Comparison of ENCODE assay signal across 15 cellular contexts in genomic region chr16:25038239-25038954, GRCh38. TPM values are rescaled to one million over a fixed set of nuclear protein-coding genes. Genes with fewer than 3 reads are reported as not detected.
A peak's percentile ranks its signal among the peaks of the same experiment; 100 is the strongest.
DNase-seq lines count a peak whose midpoint lies in the region; ATAC-seq, FAIRE-seq and TF ChIP-seq lines count a peak whose summit lies in the region.
"Had no signal": no experiment of that assay in that cellular context is flagged by ENCODE, and none has a peak within 500 bp of the region (broad histone marks: within the 10 kb centered on the region; RNA-seq: fewer than 3 reads in every experiment).

No MANE protein-coding gene starts in this region.

- FAIRE-seq in D721Med (lab: Jason Lieb, UNC): no peak

- intact Hi-C loops in OCI-LY7 (cut with micrococcal nuclease; ENCODE audit: unreplicated experiment) (no loop called here), transverse colon (cut with DNase I; ENCODE audit: low total_unique reads) (no loop called here)

- H3K9me2 ChIP-seq in OCI-LY7 (ENCODE audit: insufficient read depth, low read length): no peaks in the 10 kb centered on the region

- H3K4me1 ChIP-seq in OCI-LY7 (ENCODE audit: insufficient read depth, low read length, poor library complexity, severe bottlenecking): peaks cover 33% of the 10 kb centered on the region
- H3K4me1 ChIP-seq in transverse colon: peaks cover 0 to 3% (median 0%) of the 10 kb centered on the region in 4 donors
- H3K4me1 ChIP-seq: prostate gland had no signal

- CTCF ChIA-PET in OCI-LY7 (lab: Charles Lee; ENCODE audit: unreplicated experiment): interaction anchor here (0.6 kb wide), 1 partner anchor 12 kb away, joined by 3 read pairs; no protein-coding TSS in a partner anchor

- no peaks in the 10 kb centered on the region for H3K27me3 ChIP-seq in transverse colon
- H3K27me3 ChIP-seq: thyroid gland had no signal

- H2AFZ ChIP-seq in OCI-LY7 (ENCODE audit: low read length): no peak overlapping the region

- H3K9me3 ChIP-seq in OCI-LY7 (ENCODE audit: low read length) (no peaks in the 10 kb centered on the region), transverse colon (no peaks in the 10 kb centered on the region)
- H3K9me3 ChIP-seq: prostate gland, thyroid gland had no signal

- WGBS in transverse colon (ENCODE audit: low coverage in 1 of 2), 2 donors: 71 to 92% methylated on average over 2 to 7 of the region's 7 CpGs

- ATAC-seq in GM18498 (IDR thresholded peaks at IDR 0.05; ENCODE audit: unreplicated experiment): peak; percentile 67
- ATAC-seq in GM21381 (IDR thresholded peaks at IDR 0.05; ENCODE audit: unreplicated experiment): peak; percentile 63
- ATAC-seq in HG02885 (IDR thresholded peaks at IDR 0.05; ENCODE audit: poor library complexity, unreplicated experiment): peak; percentile 67

- TF ChIP-seq CTCF in OCI-LY7 (conservative IDR thresholded peaks at IDR 0.05; ENCODE audit: low read length): no peak
- TF ChIP-seq CTCF in transverse colon (IDR thresholded peaks at IDR 0.05): no peak
- TF ChIP-seq CTCF in D721Med (IDR thresholded peaks at IDR 0.05; ENCODE audit: insufficient read depth, missing control alignments): no peak

- DNase-seq in OCI-LY7 (ENCODE audit: low spot score): peak; percentile 45
- no peak for DNase-seq in T1000 (lab: John Stamatoyannopoulos, UW)
- no peak for DNase-seq in transverse colon
- no peak for DNase-seq in HPDE6-E6E7 (ENCODE audit: extremely low spot score)
- no peak for DNase-seq in D721Med (ENCODE audit: insufficient read length, low spot score)
- DNase-seq: activated CD4-positive, alpha-beta T cell treated with anti-CD3 and anti-CD28 coated beads, Interleukin-2, amount 50 U/mL, for 4 hours; activated effector memory CD4-positive, alpha-beta T cell treated with anti-CD3 and anti-CD28 coated beads, Interleukin-2, amount 50 U/mL, for 16 hours; hippocampal formation; NCI-H774; T-helper 2 cell; thyroid gland had no signal

- H4K20me1 ChIP-seq in OCI-LY7 (ENCODE audit: insufficient read depth, low read length): no peaks in the 10 kb centered on the region

- H3K36me3 ChIP-seq in OCI-LY7 (ENCODE audit: insufficient read depth, low read length): no peaks in the 10 kb centered on the region
- no peaks in the 10 kb centered on the region for H3K36me3 ChIP-seq in transverse colon
- H3K36me3 ChIP-seq: prostate gland, thyroid gland had no signal

- POLR2A ChIA-PET in OCI-LY7 (lab: Charles Lee): no interaction called here

- in situ Hi-C loops in transverse colon (cut with MboI; ENCODE audit: low pct_ligation_motif_present in 1 of 4, low pct_unique_long_range_greater_than_20kb in 1 of 4, low sequenced_read_pairs in 3 of 4): no loop called here

- H3K27ac ChIP-seq in OCI-LY7 (ENCODE audit: low read depth, low read length, poor library complexity, severe bottlenecking) (peak overlapping the region; percentile 14), transverse colon (no peak overlapping the region)
- H3K27ac ChIP-seq: thyroid gland had no signal

- no peak for TF ChIP-seq POLR2A in transverse colon (IDR thresholded peaks at IDR 0.05)

- no peak for TF ChIP-seq EP300 in transverse colon (IDR thresholded peaks at IDR 0.05; ENCODE audit: low read depth)

- no peak overlapping the region for H3K4me3 ChIP-seq in OCI-LY7 (ENCODE audit: low read depth, low read length, poor library complexity, severe bottlenecking)
- H3K4me3 ChIP-seq in transverse colon: no peak overlapping the region
- H3K4me3 ChIP-seq: prostate gland, thyroid gland had no signal

- no TSS peak for BruUV-seq in OCI-LY7 (replicated peaks; lab: Mats Ljungman, UMichigan)

- H3K79me2 ChIP-seq in OCI-LY7 (ENCODE audit: insufficient read depth, low read depth, low read length): no peaks in the 10 kb centered on the region

- H3K4me2 ChIP-seq in OCI-LY7 (ENCODE audit: low read length): peak overlapping the region; percentile 8; the same call in 1 of the 2 replicates

RNA-seq across cellular contexts. Expression of gene ARHGAP17, which starts 23.2 kb away (rescaled TPM):
- 31.4 and 37.1 TPM in 2 replicates for total RNA-seq in OCI-LY7 (2014; rRNA removed; shearing (Covaris generic))
- 89.3 and 95.1 TPM in 2 replicates for total RNA-seq in OCI-LY7 (2022)
- total RNA-seq in transverse colon: 100 to 1,000 TPM in 3 of 4 donors, 10 to 100 TPM in 1; 60.9 to 141 (median 102) TPM
